ENCODE assay signal across 12 cellular contexts in genomic region chr7:116227678-116228239, GRCh38. TPM values are rescaled to one million over a fixed set of nuclear protein-coding genes. Genes with fewer than 3 reads are reported as not detected.
DNase-seq lines count a peak whose midpoint lies in the region; ATAC-seq and TF ChIP-seq lines count a peak whose summit lies in the region.
"Had no signal": no experiment of that assay in that cellular context is flagged by ENCODE, and none has a peak within 500 bp of the region (broad histone marks: within the 10 kb centered on the region; RNA-seq: fewer than 3 reads in every experiment).

No MANE protein-coding gene starts in this region.

- peaks cover 77% of the 10 kb centered on the region for H3K4me1 ChIP-seq in RWPE2 (ENCODE audit: insufficient read depth, poor library complexity, severe bottlenecking)
- peaks cover 0 to 97% (median 60%) of the 10 kb centered on the region in 4 donors for H3K4me1 ChIP-seq in sigmoid colon

- DNase-seq in Calu3 (no peak), RWPE2 (ENCODE audit: low spot score) (no peak), fibroblast of gingiva (ENCODE audit: low read depth) (peak; percentile 86), sigmoid colon (no peak), mesenteric fat pad (ENCODE audit: low spot score) (no peak), HEK293T (ENCODE audit: extremely low spot score) (no peak)
- DNase-seq: activated CD4-positive, alpha-beta memory T cell treated with anti-CD3 and anti-CD28 coated beads for 36 hours; DMS153; H9; NCI-H2081 treated with DMSO at 0.1 percent for 48 hours had no signal

- H3K36me3 Mint-ChIP-seq in Calu3 (ENCODE audit: insufficient read depth, unreplicated experiment) = peaks cover 11% of the 10 kb centered on the region
- H3K36me3 Mint-ChIP-seq: activated CD4-positive, alpha-beta memory T cell treated with anti-CD3 and anti-CD28 coated beads for 36 hours had no signal

- H3K27ac ChIP-seq in RWPE2 (ENCODE audit: poor library complexity, severe bottlenecking) (peak overlapping the region; percentile 73), sigmoid colon (peak overlapping the region; percentile 77 to 97 (median 94))

- H3K4me3 ChIP-seq in RWPE2 (ENCODE audit: severe bottlenecking) (no peak overlapping the region), sigmoid colon (no peak overlapping the region)

- H3K9me3 ChIP-seq in RWPE2 (ENCODE audit: severe bottlenecking) (no peaks in the 10 kb centered on the region), sigmoid colon (no peaks in the 10 kb centered on the region)

- no peak for TF ChIP-seq EP300 in sigmoid colon (IDR thresholded peaks at IDR 0.05)

- H3K4me1 Mint-ChIP-seq in Calu3 (ENCODE audit: low read depth, unreplicated experiment) = peaks cover 68% of the 10 kb centered on the region

- no TSS peak for BruUV-seq in Calu3 (replicated peaks; lab: Mats Ljungman, UMichigan)

- no peaks in the 10 kb centered on the region for H3K27me3 Mint-ChIP-seq in Calu3 (ENCODE audit: unreplicated experiment)
- H3K27me3 Mint-ChIP-seq: activated CD4-positive, alpha-beta memory T cell treated with anti-CD3 and anti-CD28 coated beads for 36 hours had no signal

- POLR2A ChIA-PET in HEK293T (lab: Yijun Ruan, JAX) = no interaction called here

- no peaks in the 10 kb centered on the region for H3K9me3 Mint-ChIP-seq in Calu3 (ENCODE audit: low read depth, unreplicated experiment)
- H3K9me3 Mint-ChIP-seq: activated CD4-positive, alpha-beta memory T cell treated with anti-CD3 and anti-CD28 coated beads for 36 hours; H9 had no signal

- TF ChIP-seq POLR2A in sigmoid colon (IDR thresholded peaks at IDR 0.05) = no peak

- intact Hi-C loops in Calu3 (cut with micrococcal nuclease; ENCODE audit: unreplicated experiment) (no loop called here), sigmoid colon (cut with DNase I) (no loop called here)

- H3K36me3 ChIP-seq in RWPE2 (ENCODE audit: low read depth) = peaks cover 11% of the 10 kb centered on the region
- no peaks in the 10 kb centered on the region for H3K36me3 ChIP-seq in sigmoid colon

- no peak overlapping the region for H3K4me3 Mint-ChIP-seq in Calu3 (ENCODE audit: low read depth, unreplicated experiment)
- H3K4me3 Mint-ChIP-seq: activated CD4-positive, alpha-beta memory T cell treated with anti-CD3 and anti-CD28 coated beads for 36 hours; H9 had no signal

- TF ChIP-seq CTCF in Calu3 (IDR thresholded peaks at IDR 0.05; ENCODE audit: unreplicated experiment) (no peak), RWPE2 (IDR thresholded peaks at IDR 0.05; ENCODE audit: poor library complexity, severe bottlenecking) (no peak), sigmoid colon (IDR thresholded peaks at IDR 0.05) (no peak)

- no peaks in the 10 kb centered on the region for H3K27me3 ChIP-seq in RWPE2 (ENCODE audit: insufficient read depth, poor library complexity, severe bottlenecking)
- no peaks in the 10 kb centered on the region for H3K27me3 ChIP-seq in sigmoid colon

- H3K27ac Mint-ChIP-seq in Calu3 (ENCODE audit: unreplicated experiment) = peak overlapping the region; percentile 23
- H3K27ac Mint-ChIP-seq: activated CD4-positive, alpha-beta memory T cell treated with anti-CD3 and anti-CD28 coated beads for 36 hours; H9 had no signal

- CTCF ChIA-PET in Calu3 (lab: Charles Lee) = no interaction called here
- CTCF ChIA-PET in HEK293T (lab: Yijun Ruan, JAX) = no interaction called here

- 85 to 86% methylated on average over 2 of the region's 2 CpGs for WGBS in sigmoid colon, 2 donors

- ATAC-seq in RWPE2 (ENCODE audit: low read depth) = peak; percentile 85
- no peak for ATAC-seq in HG02623 (IDR thresholded peaks at IDR 0.05; ENCODE audit: unreplicated experiment)
- no peak for ATAC-seq in GM18873 (IDR thresholded peaks at IDR 0.05; ENCODE audit: low FRiP score, unreplicated experiment)

TF ChIP-seq in HEK293T, 16 proteins besides CTCF, POLR2A, EP300 and RAD21:
- TF ChIP-seq NFRKB (IDR thresholded peaks at IDR 0.05) = no peak
- TF ChIP-seq LEF1 (IDR thresholded peaks at IDR 0.05; ENCODE audit: borderline replicate concordance) = no peak

RNA-seq across cellular contexts. Expression of gene TES, which starts 17.4 kb away (rescaled TPM):
- 124 and 126 TPM in 2 replicates for total RNA-seq in Calu3 (2022)
- total RNA-seq in sigmoid colon = 100 to 1,000 TPM; 289 to 514 (median 341) TPM
- 10 to 100 TPM; 53.5 to 80.7 (median 64.3) TPM for polyA plus RNA-seq in sigmoid colon
- total RNA-seq in mesenteric fat pad = 30.3 TPM
